11 cellular contexts compared by ENCODE assay signal in genomic region chr1:32272557-32273388, GRCh38. TPM values are rescaled to one million over a fixed set of nuclear protein-coding genes. Genes with fewer than 3 reads are reported as not detected.
DNase-seq lines count a peak whose midpoint lies in the region; ATAC-seq and TF ChIP-seq lines count a peak whose summit lies in the region.
"Had no signal": no experiment of that assay in that cellular context is flagged by ENCODE, and none has a peak within 500 bp of the region (broad histone marks: within the 10 kb centered on the region; RNA-seq: fewer than 3 reads in every experiment).

No MANE protein-coding gene starts in this region.

- H3K4me2 ChIP-seq in DND-41 (ENCODE audit: insufficient read depth, low read length) (peak overlapping the region; percentile 59), OCI-LY3 (ENCODE audit: low read length) (no peak overlapping the region)

- peaks cover 32 to 33% of the 10 kb centered on the region in 2 donors for H3K4me1 Mint-ChIP-seq in natural killer cell treated with Interleukin-12 subunit alpha and Interleukin-12 subunit beta and Interleukin-15 and Interleukin-18, amount 100 ng/mL, for 72 hours (ENCODE audit: low read depth in 2 of 2)
- peaks cover 5% of the 10 kb centered on the region for H3K4me1 Mint-ChIP-seq in chondrocyte (ENCODE audit: low read depth)

- H3K27ac ChIP-seq in DND-41 (ENCODE audit: low read length) = peak overlapping the region; percentile 83
- H3K27ac ChIP-seq in OCI-LY3 (ENCODE audit: low read length) = no peak overlapping the region
- H3K27ac ChIP-seq: colonic mucosa had no signal

- H3K27me3 Mint-ChIP-seq in natural killer cell treated with Interleukin-12 subunit alpha and Interleukin-12 subunit beta and Interleukin-15 and Interleukin-18, amount 100 ng/mL, for 72 hours = no peaks in the 10 kb centered on the region
- peaks cover 12% of the 10 kb centered on the region for H3K27me3 Mint-ChIP-seq in chondrocyte (ENCODE audit: low read depth)

- no peak overlapping the region for H2AFZ ChIP-seq in DND-41 (ENCODE audit: low read depth, low read length)
- H2AFZ ChIP-seq in OCI-LY3 (ENCODE audit: low read depth, low read length) = 0 out of 2 replicates have a peak overlapping the region, but pooled peaks have one; percentile 54

- H4K20me1 ChIP-seq in DND-41 (ENCODE audit: insufficient read depth, low read length) (no peaks in the 10 kb centered on the region), OCI-LY3 (ENCODE audit: insufficient read depth, low read length) (no peaks in the 10 kb centered on the region)

- H3K79me2 ChIP-seq in DND-41 (ENCODE audit: insufficient read depth, low read length) (peaks cover 36% of the 10 kb centered on the region), OCI-LY3 (ENCODE audit: low read length) (no peaks in the 10 kb centered on the region)

- no peaks in the 10 kb centered on the region for H3K9me3 Mint-ChIP-seq in natural killer cell treated with Interleukin-12 subunit alpha and Interleukin-12 subunit beta and Interleukin-15 and Interleukin-18, amount 100 ng/mL, for 72 hours
- H3K9me3 Mint-ChIP-seq in chondrocyte (ENCODE audit: low read depth) = no peaks in the 10 kb centered on the region

- TF ChIP-seq CTCF in DND-41 (IDR thresholded peaks at IDR 0.05; ENCODE audit: borderline replicate concordance, extremely low read depth, low read length, poor library complexity, severe bottlenecking) = no peak
- TF ChIP-seq CTCF in OCI-LY3 (IDR thresholded peaks at IDR 0.05; ENCODE audit: low read depth, low read length) = no peak
- no peak for TF ChIP-seq CTCF in chondrocyte (IDR thresholded peaks at IDR 0.05)

- H3K4me1 ChIP-seq in DND-41 (ENCODE audit: insufficient read depth, low read length) (peaks cover 39% of the 10 kb centered on the region), OCI-LY3 (ENCODE audit: low read length) (no peaks in the 10 kb centered on the region; the same call in 1 of the 2 replicates)
- H3K4me1 ChIP-seq: colonic mucosa had no signal

- no peaks in the 10 kb centered on the region for H3K36me3 Mint-ChIP-seq in natural killer cell treated with Interleukin-12 subunit alpha and Interleukin-12 subunit beta and Interleukin-15 and Interleukin-18, amount 100 ng/mL, for 72 hours
- no peaks in the 10 kb centered on the region for H3K36me3 Mint-ChIP-seq in chondrocyte (ENCODE audit: low read depth)

- no peaks in the 10 kb centered on the region for H3K27me3 ChIP-seq in DND-41 (ENCODE audit: insufficient read depth, low read length, poor library complexity)
- no peaks in the 10 kb centered on the region; the same call in 1 of the 2 replicates for H3K27me3 ChIP-seq in OCI-LY3 (ENCODE audit: low read depth, low read length)
- H3K27me3 ChIP-seq: colonic mucosa had no signal

- peak overlapping the region; percentile 78 to 94 for H3K27ac Mint-ChIP-seq in natural killer cell treated with Interleukin-12 subunit alpha and Interleukin-12 subunit beta and Interleukin-15 and Interleukin-18, amount 100 ng/mL, for 72 hours
- H3K27ac Mint-ChIP-seq in chondrocyte (ENCODE audit: unreplicated experiment) = no peak overlapping the region

- H3K4me3 Mint-ChIP-seq in natural killer cell treated with Interleukin-12 subunit alpha and Interleukin-12 subunit beta and Interleukin-15 and Interleukin-18, amount 100 ng/mL, for 72 hours = peak overlapping the region; percentile 63
- H3K4me3 Mint-ChIP-seq in chondrocyte (ENCODE audit: unreplicated experiment) = no peak overlapping the region

- peaks cover 39% of the 10 kb centered on the region for H3K36me3 ChIP-seq in DND-41 (ENCODE audit: insufficient read depth, low read length)
- no peaks in the 10 kb centered on the region for H3K36me3 ChIP-seq in OCI-LY3 (replicated peaks; ENCODE audit: low read depth, low read length)
- H3K36me3 ChIP-seq: colonic mucosa had no signal

- H3K9me3 ChIP-seq in DND-41 (ENCODE audit: insufficient read depth, low read length, severe bottlenecking) = no peaks in the 10 kb centered on the region
- no peaks in the 10 kb centered on the region for H3K9me3 ChIP-seq in OCI-LY3 (ENCODE audit: insufficient read depth, low read length)
- H3K9me3 ChIP-seq: colonic mucosa had no signal

- DNase-seq in DND-41 (peak; percentile 49), chondrocyte (ENCODE audit: low spot score) (no peak), NCI-H345 treated with DMSO at 0.1 percent for 48 hours (lab: John Stamatoyannopoulos, UW; ENCODE audit: unreplicated experiment) (no peak), OCI-M1 (lab: John Stamatoyannopoulos, UW) (no peak)
- DNase-seq in activated naive CD4-positive, alpha-beta T cell treated with anti-CD3 and anti-CD28 coated beads, Interleukin-2, amount 50 U/mL, for 16 hours = peak; percentile 40
- no peak for DNase-seq in natural killer cell treated with Interleukin-12 subunit alpha and Interleukin-12 subunit beta and Interleukin-15 and Interleukin-18, amount 100 ng/mL, for 72 hours (ENCODE audit: low spot score)
- DNase-seq: activated gamma-delta T cell treated with Interleukin-2 at 50 U/mL for 16 hours, colonic mucosa, T-helper 9 cell had no signal

- ATAC-seq in DND-41 (ENCODE audit: insufficient read depth, low read depth) (peak; percentile 13), HG03565 (IDR thresholded peaks at IDR 0.05; ENCODE audit: unreplicated experiment) (no peak)
- ATAC-seq in natural killer cell treated with Interleukin-12 subunit alpha and Interleukin-12 subunit beta and Interleukin-15 and Interleukin-18, amount 100 ng/mL, for 72 hours = peak; percentile 29 to 46

- H3K4me3 ChIP-seq in DND-41 (ENCODE audit: low read depth in 1 of 2, low read length in 2 of 2) = peak overlapping the region in 1 of 2 experiments; percentile 42; a peak in 2 of 4 replicates
- H3K4me3 ChIP-seq in OCI-LY3 (ENCODE audit: low read length) = no peak overlapping the region
- H3K4me3 ChIP-seq: colonic mucosa had no signal

- H3K9ac ChIP-seq in DND-41 (ENCODE audit: low read depth, low read length) (peak overlapping the region; percentile 54), OCI-LY3 (ENCODE audit: low read length) (no peak overlapping the region)

RNA-seq across cellular contexts. Expression of gene HDAC1, which starts 19.1 kb away (rescaled TPM):
- total RNA-seq in natural killer cell treated with Interleukin-12 subunit alpha and Interleukin-12 subunit beta and Interleukin-15 and Interleukin-18, amount 100 ng/mL, for 72 hours = 100 to 1,000 TPM; 186 to 225 TPM
- total RNA-seq in chondrocyte = 50.2 to 54.9 TPM (median 52.9 TPM) in 3 replicates

RNA-seq across cellular contexts. Expression of gene LCK, which starts 21.7 kb away (rescaled TPM):
- 100 to 1,000 TPM in 1 of 2 donors, 10 to 100 TPM in 1; 66.4 to 140 TPM for total RNA-seq in natural killer cell treated with Interleukin-12 subunit alpha and Interleukin-12 subunit beta and Interleukin-15 and Interleukin-18, amount 100 ng/mL, for 72 hours
- not detected in 3 replicates for total RNA-seq in chondrocyte

RNA-seq across cellular contexts. Expression of gene FAM167B, which starts 25.8 kb away (rescaled TPM):
- total RNA-seq in natural killer cell treated with Interleukin-12 subunit alpha and Interleukin-12 subunit beta and Interleukin-15 and Interleukin-18, amount 100 ng/mL, for 72 hours = under 1 TPM in 1 of 2 donors, not detected in 1; 0.47 TPM
- total RNA-seq in chondrocyte = 1.4 to 3.1 TPM (median 2.9 TPM) in 3 replicates

RNA-seq across cellular contexts. Expression of gene EIF3I, which starts 50.6 kb away (rescaled TPM):
- total RNA-seq in natural killer cell treated with Interleukin-12 subunit alpha and Interleukin-12 subunit beta and Interleukin-15 and Interleukin-18, amount 100 ng/mL, for 72 hours = 100 to 1,000 TPM; 220 to 244 TPM
- 120 to 142 TPM (median 131 TPM) in 3 replicates for total RNA-seq in chondrocyte

RNA-seq across cellular contexts. Expression of gene TMEM234, which starts 50.6 kb away (rescaled TPM):
- total RNA-seq in natural killer cell treated with Interleukin-12 subunit alpha and Interleukin-12 subunit beta and Interleukin-15 and Interleukin-18, amount 100 ng/mL, for 72 hours = 10 to 100 TPM; 15.6 to 15.8 TPM
- 20.8 to 23.9 TPM (median 22.8 TPM) in 3 replicates for total RNA-seq in chondrocyte

Comparison
In these comparisons a context has a peak if more than half of its experiments do, and no peak if none do; other contexts are left out.
1. DNase-seq: peak in DND-41 (single experiment) and activated naive CD4-positive, alpha-beta T cell treated with anti-CD3 and anti-CD28 coated beads, Interleukin-2, amount 50 U/mL, for 16 hours (single experiment); none in natural killer cell treated with Interleukin-12 subunit alpha and Interleukin-12 subunit beta and Interleukin-15 and Interleukin-18, amount 100 ng/mL, for 72 hours (single experiment), chondrocyte (single experiment), NCI-H345 treated with DMSO at 0.1 percent for 48 hours (single experiment) and OCI-M1 (single experiment).
2. RNA of gene LCK, which starts 21.7 kb away (total RNA-seq): 66.4 to 140 TPM in natural killer cell treated with Interleukin-12 subunit alpha and Interleukin-12 subunit beta and Interleukin-15 and Interleukin-18, amount 100 ng/mL, for 72 hours; not detected in chondrocyte; every median in the first group is over 10 times any median in the second.